In the genomic region with DNA sequence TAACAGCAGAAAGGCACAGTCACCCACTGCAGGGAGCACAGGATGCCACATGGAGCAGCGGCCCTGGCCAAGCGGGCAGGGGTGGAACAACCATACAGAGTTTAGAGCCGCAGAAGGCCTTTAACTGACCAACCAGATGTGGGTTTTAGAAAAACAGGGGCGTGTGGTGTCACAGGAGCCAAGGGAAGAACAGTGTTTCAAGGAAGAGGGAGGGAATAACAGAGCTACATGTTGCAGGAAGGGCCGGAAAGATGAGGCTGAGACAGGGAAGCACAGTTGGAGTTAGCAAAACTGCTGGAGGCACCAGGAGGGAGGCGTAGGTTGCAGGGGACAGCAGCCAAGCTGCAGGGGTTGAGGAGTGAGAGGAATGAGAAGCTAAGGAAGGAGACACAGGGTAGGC, we compare ENCODE assay signal across 2 cellular contexts.
TF ChIP-seq lines count a peak whose summit lies in the region.

No MANE protein-coding gene starts in this region.

TF ChIP-seq in WTC11, 78 proteins besides CTCF, POLR2A, EP300 and RAD21:
- TF ChIP-seq GRHL2 (CRISPR knock-in tag; IDR thresholded peaks at IDR 0.05; ENCODE audit: insufficient replicate concordance, severe bottlenecking) (no peak), EMX1 (CRISPR knock-in tag; IDR thresholded peaks at IDR 0.05) (no peak), SMAD3 (CRISPR knock-in tag; IDR thresholded peaks at IDR 0.05; ENCODE audit: borderline replicate concordance) (no peak), ZNF263 (CRISPR knock-in tag; IDR thresholded peaks at IDR 0.05; ENCODE audit: low read depth) (no peak), PRRX2 (CRISPR knock-in tag; IDR thresholded peaks at IDR 0.05) (no peak), SP1 (CRISPR knock-in tag; conservative IDR thresholded peaks at IDR 0.05) (no peak), TCF7 (CRISPR knock-in tag; IDR thresholded peaks at IDR 0.05; ENCODE audit: low read depth) (no peak), KAT7 (CRISPR knock-in tag; IDR thresholded peaks at IDR 0.05; ENCODE audit: borderline replicate concordance) (no peak), JUN (CRISPR knock-in tag; IDR thresholded peaks at IDR 0.05) (no peak), ETV6 (CRISPR knock-in tag; IDR thresholded peaks at IDR 0.05) (no peak)
- TF ChIP-seq, protein P1, sequence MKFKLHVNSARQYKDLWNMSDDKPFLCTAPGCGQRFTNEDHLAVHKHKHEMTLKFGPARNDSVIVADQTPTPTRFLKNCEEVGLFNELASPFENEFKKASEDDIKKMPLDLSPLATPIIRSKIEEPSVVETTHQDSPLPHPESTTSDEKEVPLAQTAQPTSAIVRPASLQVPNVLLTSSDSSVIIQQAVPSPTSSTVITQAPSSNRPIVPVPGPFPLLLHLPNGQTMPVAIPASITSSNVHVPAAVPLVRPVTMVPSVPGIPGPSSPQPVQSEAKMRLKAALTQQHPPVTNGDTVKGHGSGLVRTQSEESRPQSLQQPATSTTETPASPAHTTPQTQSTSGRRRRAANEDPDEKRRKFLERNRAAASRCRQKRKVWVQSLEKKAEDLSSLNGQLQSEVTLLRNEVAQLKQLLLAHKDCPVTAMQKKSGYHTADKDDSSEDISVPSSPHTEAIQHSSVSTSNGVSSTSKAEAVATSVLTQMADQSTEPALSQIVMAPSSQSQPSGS (CRISPR knock-in tag; IDR thresholded peaks at IDR 0.05; ENCODE audit: borderline replicate concordance, low read depth) = no peak
- TF ChIP-seq, protein P2, sequence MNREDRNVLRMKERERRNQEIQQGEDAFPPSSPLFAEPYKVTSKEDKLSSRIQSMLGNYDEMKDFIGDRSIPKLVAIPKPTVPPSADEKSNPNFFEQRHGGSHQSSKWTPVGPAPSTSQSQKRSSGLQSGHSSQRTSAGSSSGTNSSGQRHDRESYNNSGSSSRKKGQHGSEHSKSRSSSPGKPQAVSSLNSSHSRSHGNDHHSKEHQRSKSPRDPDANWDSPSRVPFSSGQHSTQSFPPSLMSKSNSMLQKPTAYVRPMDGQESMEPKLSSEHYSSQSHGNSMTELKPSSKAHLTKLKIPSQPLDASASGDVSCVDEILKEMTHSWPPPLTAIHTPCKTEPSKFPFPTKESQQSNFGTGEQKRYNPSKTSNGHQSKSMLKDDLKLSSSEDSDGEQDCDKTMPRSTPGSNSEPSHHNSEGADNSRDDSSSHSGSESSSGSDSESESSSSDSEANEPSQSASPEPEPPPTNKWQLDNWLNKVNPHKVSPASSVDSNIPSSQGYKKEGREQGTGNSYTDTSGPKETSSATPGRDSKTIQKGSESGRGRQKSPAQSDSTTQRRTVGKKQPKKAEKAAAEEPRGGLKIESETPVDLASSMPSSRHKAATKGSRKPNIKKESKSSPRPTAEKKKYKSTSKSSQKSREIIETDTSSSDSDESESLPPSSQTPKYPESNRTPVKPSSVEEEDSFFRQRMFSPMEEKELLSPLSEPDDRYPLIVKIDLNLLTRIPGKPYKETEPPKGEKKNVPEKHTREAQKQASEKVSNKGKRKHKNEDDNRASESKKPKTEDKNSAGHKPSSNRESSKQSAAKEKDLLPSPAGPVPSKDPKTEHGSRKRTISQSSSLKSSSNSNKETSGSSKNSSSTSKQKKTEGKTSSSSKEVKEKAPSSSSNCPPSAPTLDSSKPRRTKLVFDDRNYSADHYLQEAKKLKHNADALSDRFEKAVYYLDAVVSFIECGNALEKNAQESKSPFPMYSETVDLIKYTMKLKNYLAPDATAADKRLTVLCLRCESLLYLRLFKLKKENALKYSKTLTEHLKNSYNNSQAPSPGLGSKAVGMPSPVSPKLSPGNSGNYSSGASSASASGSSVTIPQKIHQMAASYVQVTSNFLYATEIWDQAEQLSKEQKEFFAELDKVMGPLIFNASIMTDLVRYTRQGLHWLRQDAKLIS (CRISPR knock-in tag; IDR thresholded peaks at IDR 0.05; ENCODE audit: borderline replicate concordance) = no peak
- TF ChIP-seq, protein P3, sequence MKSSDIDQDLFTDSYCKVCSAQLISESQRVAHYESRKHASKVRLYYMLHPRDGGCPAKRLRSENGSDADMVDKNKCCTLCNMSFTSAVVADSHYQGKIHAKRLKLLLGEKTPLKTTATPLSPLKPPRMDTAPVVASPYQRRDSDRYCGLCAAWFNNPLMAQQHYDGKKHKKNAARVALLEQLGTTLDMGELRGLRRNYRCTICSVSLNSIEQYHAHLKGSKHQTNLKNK (CRISPR knock-in tag; IDR thresholded peaks at IDR 0.05) = no peak

TF ChIP-seq in HepG2, 621 proteins besides CTCF, POLR2A, EP300 and RAD21:
- TF ChIP-seq, protein P4, sequence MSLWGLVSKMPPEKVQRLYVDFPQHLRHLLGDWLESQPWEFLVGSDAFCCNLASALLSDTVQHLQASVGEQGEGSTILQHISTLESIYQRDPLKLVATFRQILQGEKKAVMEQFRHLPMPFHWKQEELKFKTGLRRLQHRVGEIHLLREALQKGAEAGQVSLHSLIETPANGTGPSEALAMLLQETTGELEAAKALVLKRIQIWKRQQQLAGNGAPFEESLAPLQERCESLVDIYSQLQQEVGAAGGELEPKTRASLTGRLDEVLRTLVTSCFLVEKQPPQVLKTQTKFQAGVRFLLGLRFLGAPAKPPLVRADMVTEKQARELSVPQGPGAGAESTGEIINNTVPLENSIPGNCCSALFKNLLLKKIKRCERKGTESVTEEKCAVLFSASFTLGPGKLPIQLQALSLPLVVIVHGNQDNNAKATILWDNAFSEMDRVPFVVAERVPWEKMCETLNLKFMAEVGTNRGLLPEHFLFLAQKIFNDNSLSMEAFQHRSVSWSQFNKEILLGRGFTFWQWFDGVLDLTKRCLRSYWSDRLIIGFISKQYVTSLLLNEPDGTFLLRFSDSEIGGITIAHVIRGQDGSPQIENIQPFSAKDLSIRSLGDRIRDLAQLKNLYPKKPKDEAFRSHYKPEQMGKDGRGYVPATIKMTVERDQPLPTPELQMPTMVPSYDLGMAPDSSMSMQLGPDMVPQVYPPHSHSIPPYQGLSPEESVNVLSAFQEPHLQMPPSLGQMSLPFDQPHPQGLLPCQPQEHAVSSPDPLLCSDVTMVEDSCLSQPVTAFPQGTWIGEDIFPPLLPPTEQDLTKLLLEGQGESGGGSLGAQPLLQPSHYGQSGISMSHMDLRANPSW (CRISPR knock-in tag; IDR thresholded peaks at IDR 0.05; ENCODE audit: borderline replicate concordance) = no peak
- no peak for TF ChIP-seq THAP11 (CRISPR knock-in tag; IDR thresholded peaks at IDR 0.05)
- TF ChIP-seq ZNF10 (CRISPR knock-in tag; IDR thresholded peaks at IDR 0.05; ENCODE audit: borderline replicate concordance, low read depth) = no peak
- TF ChIP-seq, protein P5, sequence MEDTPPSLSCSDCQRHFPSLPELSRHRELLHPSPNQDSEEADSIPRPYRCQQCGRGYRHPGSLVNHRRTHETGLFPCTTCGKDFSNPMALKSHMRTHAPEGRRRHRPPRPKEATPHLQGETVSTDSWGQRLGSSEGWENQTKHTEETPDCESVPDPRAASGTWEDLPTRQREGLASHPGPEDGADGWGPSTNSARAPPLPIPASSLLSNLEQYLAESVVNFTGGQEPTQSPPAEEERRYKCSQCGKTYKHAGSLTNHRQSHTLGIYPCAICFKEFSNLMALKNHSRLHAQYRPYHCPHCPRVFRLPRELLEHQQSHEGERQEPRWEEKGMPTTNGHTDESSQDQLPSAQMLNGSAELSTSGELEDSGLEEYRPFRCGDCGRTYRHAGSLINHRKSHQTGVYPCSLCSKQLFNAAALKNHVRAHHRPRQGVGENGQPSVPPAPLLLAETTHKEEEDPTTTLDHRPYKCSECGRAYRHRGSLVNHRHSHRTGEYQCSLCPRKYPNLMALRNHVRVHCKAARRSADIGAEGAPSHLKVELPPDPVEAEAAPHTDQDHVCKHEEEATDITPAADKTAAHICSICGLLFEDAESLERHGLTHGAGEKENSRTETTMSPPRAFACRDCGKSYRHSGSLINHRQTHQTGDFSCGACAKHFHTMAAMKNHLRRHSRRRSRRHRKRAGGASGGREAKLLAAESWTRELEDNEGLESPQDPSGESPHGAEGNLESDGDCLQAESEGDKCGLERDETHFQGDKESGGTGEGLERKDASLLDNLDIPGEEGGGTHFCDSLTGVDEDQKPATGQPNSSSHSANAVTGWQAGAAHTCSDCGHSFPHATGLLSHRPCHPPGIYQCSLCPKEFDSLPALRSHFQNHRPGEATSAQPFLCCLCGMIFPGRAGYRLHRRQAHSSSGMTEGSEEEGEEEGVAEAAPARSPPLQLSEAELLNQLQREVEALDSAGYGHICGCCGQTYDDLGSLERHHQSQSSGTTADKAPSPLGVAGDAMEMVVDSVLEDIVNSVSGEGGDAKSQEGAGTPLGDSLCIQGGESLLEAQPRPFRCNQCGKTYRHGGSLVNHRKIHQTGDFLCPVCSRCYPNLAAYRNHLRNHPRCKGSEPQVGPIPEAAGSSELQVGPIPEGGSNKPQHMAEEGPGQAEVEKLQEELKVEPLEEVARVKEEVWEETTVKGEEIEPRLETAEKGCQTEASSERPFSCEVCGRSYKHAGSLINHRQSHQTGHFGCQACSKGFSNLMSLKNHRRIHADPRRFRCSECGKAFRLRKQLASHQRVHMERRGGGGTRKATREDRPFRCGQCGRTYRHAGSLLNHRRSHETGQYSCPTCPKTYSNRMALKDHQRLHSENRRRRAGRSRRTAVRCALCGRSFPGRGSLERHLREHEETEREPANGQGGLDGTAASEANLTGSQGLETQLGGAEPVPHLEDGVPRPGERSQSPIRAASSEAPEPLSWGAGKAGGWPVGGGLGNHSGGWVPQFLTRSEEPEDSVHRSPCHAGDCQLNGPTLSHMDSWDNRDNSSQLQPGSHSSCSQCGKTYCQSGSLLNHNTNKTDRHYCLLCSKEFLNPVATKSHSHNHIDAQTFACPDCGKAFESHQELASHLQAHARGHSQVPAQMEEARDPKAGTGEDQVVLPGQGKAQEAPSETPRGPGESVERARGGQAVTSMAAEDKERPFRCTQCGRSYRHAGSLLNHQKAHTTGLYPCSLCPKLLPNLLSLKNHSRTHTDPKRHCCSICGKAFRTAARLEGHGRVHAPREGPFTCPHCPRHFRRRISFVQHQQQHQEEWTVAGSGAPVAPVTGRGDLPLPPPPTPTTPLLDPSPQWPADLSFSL (CRISPR knock-in tag; IDR thresholded peaks at IDR 0.05) = no peak
- TF ChIP-seq, protein P6, sequence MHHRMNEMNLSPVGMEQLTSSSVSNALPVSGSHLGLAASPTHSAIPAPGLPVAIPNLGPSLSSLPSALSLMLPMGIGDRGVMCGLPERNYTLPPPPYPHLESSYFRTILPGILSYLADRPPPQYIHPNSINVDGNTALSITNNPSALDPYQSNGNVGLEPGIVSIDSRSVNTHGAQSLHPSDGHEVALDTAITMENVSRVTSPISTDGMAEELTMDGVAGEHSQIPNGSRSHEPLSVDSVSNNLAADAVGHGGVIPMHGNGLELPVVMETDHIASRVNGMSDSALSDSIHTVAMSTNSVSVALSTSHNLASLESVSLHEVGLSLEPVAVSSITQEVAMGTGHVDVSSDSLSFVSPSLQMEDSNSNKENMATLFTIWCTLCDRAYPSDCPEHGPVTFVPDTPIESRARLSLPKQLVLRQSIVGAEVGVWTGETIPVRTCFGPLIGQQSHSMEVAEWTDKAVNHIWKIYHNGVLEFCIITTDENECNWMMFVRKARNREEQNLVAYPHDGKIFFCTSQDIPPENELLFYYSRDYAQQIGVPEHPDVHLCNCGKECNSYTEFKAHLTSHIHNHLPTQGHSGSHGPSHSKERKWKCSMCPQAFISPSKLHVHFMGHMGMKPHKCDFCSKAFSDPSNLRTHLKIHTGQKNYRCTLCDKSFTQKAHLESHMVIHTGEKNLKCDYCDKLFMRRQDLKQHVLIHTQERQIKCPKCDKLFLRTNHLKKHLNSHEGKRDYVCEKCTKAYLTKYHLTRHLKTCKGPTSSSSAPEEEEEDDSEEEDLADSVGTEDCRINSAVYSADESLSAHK (CRISPR knock-in tag; IDR thresholded peaks at IDR 0.05; ENCODE audit: borderline replicate concordance) = no peak
- TF ChIP-seq, protein P7, sequence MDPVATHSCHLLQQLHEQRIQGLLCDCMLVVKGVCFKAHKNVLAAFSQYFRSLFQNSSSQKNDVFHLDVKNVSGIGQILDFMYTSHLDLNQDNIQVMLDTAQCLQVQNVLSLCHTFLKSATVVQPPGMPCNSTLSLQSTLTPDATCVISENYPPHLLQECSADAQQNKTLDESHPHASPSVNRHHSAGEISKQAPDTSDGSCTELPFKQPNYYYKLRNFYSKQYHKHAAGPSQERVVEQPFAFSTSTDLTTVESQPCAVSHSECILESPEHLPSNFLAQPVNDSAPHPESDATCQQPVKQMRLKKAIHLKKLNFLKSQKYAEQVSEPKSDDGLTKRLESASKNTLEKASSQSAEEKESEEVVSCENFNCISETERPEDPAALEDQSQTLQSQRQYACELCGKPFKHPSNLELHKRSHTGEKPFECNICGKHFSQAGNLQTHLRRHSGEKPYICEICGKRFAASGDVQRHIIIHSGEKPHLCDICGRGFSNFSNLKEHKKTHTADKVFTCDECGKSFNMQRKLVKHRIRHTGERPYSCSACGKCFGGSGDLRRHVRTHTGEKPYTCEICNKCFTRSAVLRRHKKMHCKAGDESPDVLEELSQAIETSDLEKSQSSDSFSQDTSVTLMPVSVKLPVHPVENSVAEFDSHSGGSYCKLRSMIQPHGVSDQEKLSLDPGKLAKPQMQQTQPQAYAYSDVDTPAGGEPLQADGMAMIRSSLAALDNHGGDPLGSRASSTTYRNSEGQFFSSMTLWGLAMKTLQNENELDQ (CRISPR knock-in tag; IDR thresholded peaks at IDR 0.05; ENCODE audit: borderline replicate concordance) = no peak
- TF ChIP-seq, protein P8, sequence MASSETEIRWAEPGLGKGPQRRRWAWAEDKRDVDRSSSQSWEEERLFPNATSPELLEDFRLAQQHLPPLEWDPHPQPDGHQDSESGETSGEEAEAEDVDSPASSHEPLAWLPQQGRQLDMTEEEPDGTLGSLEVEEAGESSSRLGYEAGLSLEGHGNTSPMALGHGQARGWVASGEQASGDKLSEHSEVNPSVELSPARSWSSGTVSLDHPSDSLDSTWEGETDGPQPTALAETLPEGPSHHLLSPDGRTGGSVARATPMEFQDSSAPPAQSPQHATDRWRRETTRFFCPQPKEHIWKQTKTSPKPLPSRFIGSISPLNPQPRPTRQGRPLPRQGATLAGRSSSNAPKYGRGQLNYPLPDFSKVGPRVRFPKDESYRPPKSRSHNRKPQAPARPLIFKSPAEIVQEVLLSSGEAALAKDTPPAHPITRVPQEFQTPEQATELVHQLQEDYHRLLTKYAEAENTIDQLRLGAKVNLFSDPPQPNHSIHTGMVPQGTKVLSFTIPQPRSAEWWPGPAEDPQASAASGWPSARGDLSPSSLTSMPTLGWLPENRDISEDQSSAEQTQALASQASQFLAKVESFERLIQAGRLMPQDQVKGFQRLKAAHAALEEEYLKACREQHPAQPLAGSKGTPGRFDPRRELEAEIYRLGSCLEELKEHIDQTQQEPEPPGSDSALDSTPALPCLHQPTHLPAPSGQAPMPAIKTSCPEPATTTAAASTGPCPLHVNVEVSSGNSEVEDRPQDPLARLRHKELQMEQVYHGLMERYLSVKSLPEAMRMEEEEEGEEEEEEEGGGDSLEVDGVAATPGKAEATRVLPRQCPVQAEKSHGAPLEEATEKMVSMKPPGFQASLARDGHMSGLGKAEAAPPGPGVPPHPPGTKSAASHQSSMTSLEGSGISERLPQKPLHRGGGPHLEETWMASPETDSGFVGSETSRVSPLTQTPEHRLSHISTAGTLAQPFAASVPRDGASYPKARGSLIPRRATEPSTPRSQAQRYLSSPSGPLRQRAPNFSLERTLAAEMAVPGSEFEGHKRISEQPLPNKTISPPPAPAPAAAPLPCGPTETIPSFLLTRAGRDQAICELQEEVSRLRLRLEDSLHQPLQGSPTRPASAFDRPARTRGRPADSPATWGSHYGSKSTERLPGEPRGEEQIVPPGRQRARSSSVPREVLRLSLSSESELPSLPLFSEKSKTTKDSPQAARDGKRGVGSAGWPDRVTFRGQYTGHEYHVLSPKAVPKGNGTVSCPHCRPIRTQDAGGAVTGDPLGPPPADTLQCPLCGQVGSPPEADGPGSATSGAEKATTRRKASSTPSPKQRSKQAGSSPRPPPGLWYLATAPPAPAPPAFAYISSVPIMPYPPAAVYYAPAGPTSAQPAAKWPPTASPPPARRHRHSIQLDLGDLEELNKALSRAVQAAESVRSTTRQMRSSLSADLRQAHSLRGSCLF (CRISPR knock-in tag; IDR thresholded peaks at IDR 0.05; ENCODE audit: borderline replicate concordance) = no peak
- no peak for TF ChIP-seq ZNF619 (CRISPR knock-in tag; IDR thresholded peaks at IDR 0.05)
- TF ChIP-seq ETV5 (CRISPR knock-in tag; IDR thresholded peaks at IDR 0.05; ENCODE audit: borderline replicate concordance) = no peak
- TF ChIP-seq ZNF546 (CRISPR knock-in tag; conservative IDR thresholded peaks at IDR 0.05) = no peak
